8 cellular contexts compared by ENCODE assay signal in genomic region chr10:72875250-72876055, GRCh38. TPM values are rescaled to one million over a fixed set of nuclear protein-coding genes. Genes with fewer than 3 reads are reported as not detected.
DNase-seq lines count a peak whose midpoint lies in the region; ATAC-seq and TF ChIP-seq lines count a peak whose summit lies in the region.

No MANE protein-coding gene starts in this region.

- no peak overlapping the region for H3K4me2 ChIP-seq in HCT116 (ENCODE audit: low read length)

- DNase-seq in DMS153 (lab: John Stamatoyannopoulos, UW) = peak; percentile 2
- peak; percentile 12 for DNase-seq in HCT116 (ENCODE audit: low read depth, low spot score)
- peak; percentile 27 for DNase-seq in SKM-1 treated with dmso at 0.1 percent for 144 hours (lab: John Stamatoyannopoulos, UW; ENCODE audit: unreplicated experiment)
- DNase-seq in iPS-NIHi11 (ENCODE audit: low spot score) = peak; percentile 30
- no peak for DNase-seq in GM19240 (ENCODE audit: insufficient read length, low spot score)
- DNase-seq in activated naive CD4-positive, alpha-beta T cell treated with Interleukin-2 at 50 U/mL for 16 hours = no peak

- RAD21 ChIA-PET in HCT116 (lab: Charles Lee; ENCODE audit: low non-redundant PET in 1 of 2, low total read pairs in 2 of 2, uncharacterized antibody in 2 of 2, unreplicated experiment in 2 of 2) = no interaction called here

- no peak overlapping the region for H3K4me3 ChIP-seq in HCT116 (replicated peaks in 1 of 2; ENCODE audit: low read depth in 1 of 2, low read length in 2 of 2)

- no peaks in the 10 kb centered on the region for H3K4me1 ChIP-seq in HCT116 (ENCODE audit: control insufficient read depth in 1 of 2, insufficient read depth in 2 of 2, low read length in 2 of 2)

- H3K9me3 ChIP-seq in HCT116 (ENCODE audit: control insufficient read depth in 1 of 2, insufficient read depth in 1 of 2, low read depth in 1 of 2, low read length in 2 of 2) = no peaks in the 10 kb centered on the region; a peak in 1 of 4 replicates

- POLR2A ChIA-PET in HCT116 (lab: Charles Lee) = interaction anchor here (0.6 kb wide), 1 partner anchor 407 kb away, joined by 4 read pairs; no protein-coding TSS in a partner anchor

- H4K20me1 ChIP-seq in HCT116 (ENCODE audit: insufficient read depth) = no peaks in the 10 kb centered on the region

- CTCF ChIA-PET in HCT116 (lab: Charles Lee) = interaction anchor here (0.7 kb wide), 1 partner anchor 503 kb away, joined by 3 read pairs; no protein-coding TSS in a partner anchor

- no peak overlapping the region for H3K27ac ChIP-seq in HCT116 (ENCODE audit: low read depth, low read length)

- BruUV-seq in HCT116 (replicated peaks; lab: Mats Ljungman, UMichigan) = no TSS peak

- H3K9me2 ChIP-seq in HCT116 (ENCODE audit: insufficient read depth) = no peaks in the 10 kb centered on the region

- peak; percentile 52; the same call in 1 of the 2 replicates for ATAC-seq in HCT116
- ATAC-seq in HG03097 (IDR thresholded peaks at IDR 0.05; ENCODE audit: low FRiP score, unreplicated experiment) = no peak
- ATAC-seq in GM18861 (IDR thresholded peaks at IDR 0.05; ENCODE audit: unreplicated experiment) = no peak

- no peaks in the 10 kb centered on the region for H3K27me3 ChIP-seq in HCT116 (ENCODE audit: insufficient read depth, low read length)

- no peak for TF ChIP-seq POLR2A in HCT116 (IDR thresholded peaks at IDR 0.05; ENCODE audit: borderline replicate concordance, extremely low read depth, insufficient read depth, insufficient read length)

- H3K9ac ChIP-seq in HCT116 (ENCODE audit: low read length) = no peak overlapping the region

- TF ChIP-seq CTCF in HCT116 (IDR thresholded peaks at IDR 0.05 in 2 of 3, conservative IDR thresholded peaks at IDR 0.05 in 1 of 3; ENCODE audit: borderline replicate concordance in 1 of 3, insufficient read depth in 1 of 3, low read depth in 2 of 3, low read length in 2 of 3) = peak; percentile 47 to 73 (median 59); a peak in 5 of 6 replicates

- peak; percentile 87 for TF ChIP-seq RAD21 in HCT116 (IDR thresholded peaks at IDR 0.05; ENCODE audit: low read depth)

- H2AFZ ChIP-seq in HCT116 (ENCODE audit: low read depth, low read length, poor library complexity, severe bottlenecking) = no peak overlapping the region

- H3K36me3 ChIP-seq in HCT116 (ENCODE audit: control insufficient read depth in 1 of 2, insufficient read depth in 2 of 2, low read length in 2 of 2) = 0 out of 4 replicates have a peak, but pooled peaks cover 0 to 5% of the 10 kb centered on the region in 2 experiments

- intact Hi-C loops in HCT116 (cut with micrococcal nuclease) = loop anchor here (1.0 kb wide), 1 partner anchor 511 kb away; no protein-coding TSS in a partner anchor

- no peaks in the 10 kb centered on the region for H3K79me2 ChIP-seq in HCT116 (ENCODE audit: insufficient read depth, low read length)

TF ChIP-seq in HCT116, 20 proteins besides CTCF, POLR2A, EP300 and RAD21:
- TF ChIP-seq TCF7L2 (IDR thresholded peaks at IDR 0.05; ENCODE audit: borderline replicate concordance, extremely low read depth, insufficient read depth, insufficient read length) (no peak), ELF1 (IDR thresholded peaks at IDR 0.05; ENCODE audit: borderline replicate concordance, low read depth) (no peak), SIN3A (IDR thresholded peaks at IDR 0.05; ENCODE audit: low read depth) (no peak), YY1 (IDR thresholded peaks at IDR 0.05; ENCODE audit: extremely low read depth, insufficient replicate concordance, low read depth, low read length) (no peak), CBX3 (IDR thresholded peaks at IDR 0.05; ENCODE audit: low read depth) (peak; percentile 47; the same call in 1 of the 2 replicates), SP1 (IDR thresholded peaks at IDR 0.05; ENCODE audit: low read depth) (no peak), ZNF274 (IDR thresholded peaks at IDR 0.05; ENCODE audit: low read depth, low read length) (no peak), CEBPB (IDR thresholded peaks at IDR 0.05; ENCODE audit: low read depth) (0 out of 2 replicates have a peak, but pooled peaks have one; percentile 21), EGR1 (IDR thresholded peaks at IDR 0.05; ENCODE audit: low read depth) (no peak)
- TF ChIP-seq, protein P1, sequence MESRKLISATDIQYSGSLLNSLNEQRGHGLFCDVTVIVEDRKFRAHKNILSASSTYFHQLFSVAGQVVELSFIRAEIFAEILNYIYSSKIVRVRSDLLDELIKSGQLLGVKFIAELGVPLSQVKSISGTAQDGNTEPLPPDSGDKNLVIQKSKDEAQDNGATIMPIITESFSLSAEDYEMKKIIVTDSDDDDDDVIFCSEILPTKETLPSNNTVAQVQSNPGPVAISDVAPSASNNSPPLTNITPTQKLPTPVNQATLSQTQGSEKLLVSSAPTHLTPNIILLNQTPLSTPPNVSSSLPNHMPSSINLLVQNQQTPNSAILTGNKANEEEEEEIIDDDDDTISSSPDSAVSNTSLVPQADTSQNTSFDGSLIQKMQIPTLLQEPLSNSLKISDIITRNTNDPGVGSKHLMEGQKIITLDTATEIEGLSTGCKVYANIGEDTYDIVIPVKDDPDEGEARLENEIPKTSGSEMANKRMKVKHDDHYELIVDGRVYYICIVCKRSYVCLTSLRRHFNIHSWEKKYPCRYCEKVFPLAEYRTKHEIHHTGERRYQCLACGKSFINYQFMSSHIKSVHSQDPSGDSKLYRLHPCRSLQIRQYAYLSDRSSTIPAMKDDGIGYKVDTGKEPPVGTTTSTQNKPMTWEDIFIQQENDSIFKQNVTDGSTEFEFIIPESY (IDR thresholded peaks at IDR 0.05; ENCODE audit: extremely low read depth, insufficient replicate concordance, low read length) = no peak

RNA-seq across cellular contexts. Expression of gene OIT3, which starts 18.1 kb away (rescaled TPM):
- total RNA-seq in HCT116 (2021; ENCODE audit: unreplicated experiment) = not detected
- not detected in 2 replicates for polyA plus RNA-seq in HCT116 (2012)

Comparison
In these comparisons a context has a peak if more than half of its experiments do, and no peak if none do; other contexts are left out.
1. DNase-seq: peak in DMS153 (single experiment), HCT116 (single experiment), SKM-1 treated with dmso at 0.1 percent for 144 hours (single experiment) and iPS-NIHi11 (single experiment); none in GM19240 (single experiment) and activated naive CD4-positive, alpha-beta T cell treated with Interleukin-2 at 50 U/mL for 16 hours (single experiment).